18 cellular contexts compared by ENCODE assay signal in genomic region chr2:26843041-26843440, GRCh38. TPM values are rescaled to one million over a fixed set of nuclear protein-coding genes. Genes with fewer than 3 reads are reported as not detected.
A peak's percentile ranks its signal among the peaks of the same experiment; 100 is the strongest.
DNase-seq lines count a peak whose midpoint lies in the region; ATAC-seq and TF ChIP-seq lines count a peak whose summit lies in the region.
"Had no signal": no experiment of that assay in that cellular context is flagged by ENCODE, and none has a peak within 500 bp of the region (broad histone marks: within the 10 kb centered on the region; RNA-seq: fewer than 3 reads in every experiment).

No MANE protein-coding gene starts in this region.

- H3K36me3 Mint-ChIP-seq in activated CD8-positive, alpha-beta T cell treated with anti-CD3 and anti-CD28 coated beads, Interleukin-2, amount 10 ng/mL, durations not matched to agents 7 days and 5 days (ENCODE audit: low read depth) = no peaks in the 10 kb centered on the region
- H3K36me3 Mint-ChIP-seq in activated CD8-positive, alpha-beta T cell treated with anti-CD3 and anti-CD28 coated beads for 36 hours (ENCODE audit: low read depth) = no peaks in the 10 kb centered on the region

- peaks cover 4% of the 10 kb centered on the region for H3K27me3 ChIP-seq in layer of hippocampus (ENCODE audit: control insufficient read depth, insufficient read depth, low read length)

- DNase-seq in activated CD8-positive, alpha-beta T cell treated with anti-CD3 and anti-CD28 coated beads, Interleukin-2, amount 10 ng/mL, durations not matched to agents 7 days and 5 days = peak; percentile 2
- DNase-seq in activated CD8-positive, alpha-beta T cell treated with anti-CD3 and anti-CD28 coated beads for 36 hours = no peak
- DNase-seq in substantia nigra (lab: John Stamatoyannopoulos, UW) (no peak), NCI-H524 (lab: John Stamatoyannopoulos, UW) (no peak), cortex of kidney (lab: John Stamatoyannopoulos, UW) (no peak)
- DNase-seq: AML-193; CD4-positive, alpha-beta T cell; DMS153; DMS79; GDM1; HCEC 1CT had no signal

- intact Hi-C loops in activated CD8-positive, alpha-beta T cell treated with anti-CD3 and anti-CD28 coated beads for 36 hours (cut with micrococcal nuclease) = loop anchor here (10.0 kb wide), 1 partner anchor 172 kb away; no protein-coding TSS in a partner anchor

- peaks cover 6% of the 10 kb centered on the region for H3K4me1 Mint-ChIP-seq in activated CD8-positive, alpha-beta T cell treated with anti-CD3 and anti-CD28 coated beads, Interleukin-2, amount 10 ng/mL, durations not matched to agents 7 days and 5 days (ENCODE audit: low read depth)
- peaks cover 6% of the 10 kb centered on the region for H3K4me1 Mint-ChIP-seq in activated CD8-positive, alpha-beta T cell treated with anti-CD3 and anti-CD28 coated beads for 36 hours (ENCODE audit: low read depth)

- TF ChIP-seq CTCF in activated CD8-positive, alpha-beta T cell treated with anti-CD3 and anti-CD28 coated beads for 36 hours (IDR thresholded peaks at IDR 0.05) = no peak

- H3K27ac Mint-ChIP-seq in activated CD8-positive, alpha-beta T cell treated with anti-CD3 and anti-CD28 coated beads, Interleukin-2, amount 10 ng/mL, durations not matched to agents 7 days and 5 days = no peak overlapping the region
- no peak overlapping the region for H3K27ac Mint-ChIP-seq in activated CD8-positive, alpha-beta T cell treated with anti-CD3 and anti-CD28 coated beads for 36 hours
- H3K27ac Mint-ChIP-seq: CD4-positive, alpha-beta T cell; GM23338 had no signal

- POLR2A ChIA-PET in activated CD8-positive, alpha-beta T cell treated with anti-CD3 and anti-CD28 coated beads, Interleukin-2, amount 10 ng/mL, durations not matched to agents 7 days and 5 days (lab: Charles Lee) = no interaction called here
- POLR2A ChIA-PET in activated CD8-positive, alpha-beta T cell treated with anti-CD3 and anti-CD28 coated beads for 36 hours (lab: Charles Lee) = no interaction called here

- ATAC-seq in activated CD8-positive, alpha-beta T cell treated with anti-CD3 and anti-CD28 coated beads, Interleukin-2, amount 10 ng/mL, durations not matched to agents 7 days and 5 days = no peak
- no peak for ATAC-seq in activated CD8-positive, alpha-beta T cell treated with anti-CD3 and anti-CD28 coated beads for 36 hours
- no peak for ATAC-seq in GM19035 (IDR thresholded peaks at IDR 0.05; ENCODE audit: unreplicated experiment)
- ATAC-seq: A549, GM23338, HepG2 had no signal

- peaks cover 41% of the 10 kb centered on the region for H3K27me3 Mint-ChIP-seq in activated CD8-positive, alpha-beta T cell treated with anti-CD3 and anti-CD28 coated beads, Interleukin-2, amount 10 ng/mL, durations not matched to agents 7 days and 5 days (ENCODE audit: low read depth)
- H3K27me3 Mint-ChIP-seq in activated CD8-positive, alpha-beta T cell treated with anti-CD3 and anti-CD28 coated beads for 36 hours = peaks cover 37% of the 10 kb centered on the region

- H3K27ac ChIP-seq in layer of hippocampus (ENCODE audit: low read depth, low read length) (peak overlapping the region; percentile 62), substantia nigra (ENCODE audit: low read depth, low read length, poor library complexity, severe bottlenecking) (peak overlapping the region; percentile 45)
- H3K27ac ChIP-seq: 22Rv1, A549, C4-2B had no signal

- CTCF ChIA-PET in activated CD8-positive, alpha-beta T cell treated with anti-CD3 and anti-CD28 coated beads, Interleukin-2, amount 10 ng/mL, durations not matched to agents 7 days and 5 days (lab: Charles Lee) = no interaction called here
- CTCF ChIA-PET in activated CD8-positive, alpha-beta T cell treated with anti-CD3 and anti-CD28 coated beads for 36 hours (lab: Charles Lee) = interaction anchor here (1.3 to 8.8 kb wide), 5 partner anchors 13 to 265 kb away, joined by 3 to 156 read pairs (median 17); no protein-coding TSS in a partner anchor

- H3K4me3 Mint-ChIP-seq in activated CD8-positive, alpha-beta T cell treated with anti-CD3 and anti-CD28 coated beads, Interleukin-2, amount 10 ng/mL, durations not matched to agents 7 days and 5 days = no peak overlapping the region
- no peak overlapping the region for H3K4me3 Mint-ChIP-seq in activated CD8-positive, alpha-beta T cell treated with anti-CD3 and anti-CD28 coated beads for 36 hours
- H3K4me3 Mint-ChIP-seq: CD4-positive, alpha-beta T cell; GM23338 had no signal

- no peaks in the 10 kb centered on the region for H3K9me3 Mint-ChIP-seq in activated CD8-positive, alpha-beta T cell treated with anti-CD3 and anti-CD28 coated beads, Interleukin-2, amount 10 ng/mL, durations not matched to agents 7 days and 5 days (ENCODE audit: insufficient read depth)
- H3K9me3 Mint-ChIP-seq in activated CD8-positive, alpha-beta T cell treated with anti-CD3 and anti-CD28 coated beads for 36 hours = no peaks in the 10 kb centered on the region
- H3K9me3 Mint-ChIP-seq: CD4-positive, alpha-beta T cell; GM23338 had no signal

RNA-seq across cellular contexts. Expression of gene DPYSL5, which starts 4.9 kb away (rescaled TPM):
- total RNA-seq in activated CD8-positive, alpha-beta T cell treated with anti-CD3 and anti-CD28 coated beads, Interleukin-2, amount 10 ng/mL, durations not matched to agents 7 days and 5 days = not detected
- not detected for total RNA-seq in activated CD8-positive, alpha-beta T cell treated with anti-CD3 and anti-CD28 coated beads for 36 hours
- total RNA-seq: CD4-positive, alpha-beta T cell; HepG2 had no signal

RNA-seq across cellular contexts. Expression of gene CENPA, which starts 57.2 kb away (rescaled TPM):
- total RNA-seq in activated CD8-positive, alpha-beta T cell treated with anti-CD3 and anti-CD28 coated beads, Interleukin-2, amount 10 ng/mL, durations not matched to agents 7 days and 5 days = 10 to 100 TPM; 55.2 to 58.1 TPM
- 10 to 100 TPM; 32.5 to 33.6 TPM for total RNA-seq in activated CD8-positive, alpha-beta T cell treated with anti-CD3 and anti-CD28 coated beads for 36 hours
